In the genomic region with DNA sequence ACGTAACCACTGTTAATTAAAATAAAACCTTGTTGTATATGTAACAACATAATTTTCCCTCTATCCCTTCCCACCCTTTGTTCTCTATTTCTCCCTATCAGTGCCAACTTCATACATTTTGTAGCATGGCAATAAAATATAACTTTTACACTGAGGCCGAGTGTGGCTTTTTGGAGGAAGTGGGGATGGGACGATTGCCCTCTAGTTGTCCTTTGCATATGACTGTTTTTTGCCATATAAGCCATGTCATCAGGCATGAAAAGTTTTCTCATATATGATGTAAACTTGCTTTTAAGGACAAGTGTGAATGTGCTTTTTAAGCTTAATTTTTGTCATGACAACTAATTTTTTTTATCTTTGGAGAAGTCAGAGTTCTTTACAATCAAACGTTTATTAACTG, we compare ENCODE assay signal across 31 cellular contexts. TPM values are rescaled to one million over a fixed set of nuclear protein-coding genes. Genes with fewer than 3 reads are reported as not detected.
"Had no signal": no experiment of that assay in that cellular context is flagged by ENCODE, and none has a peak within 500 bp of the region (broad histone marks: within the 10 kb centered on the region; RNA-seq: fewer than 3 reads in every experiment).

No MANE protein-coding gene starts in this region.

- H3K9me3 ChIP-seq: breast epithelium, heart left ventricle, neutrophil, right lobe of liver, tibial nerve had no signal

- ATAC-seq: activated CD4-positive, alpha-beta T cell treated with anti-CD3 and anti-CD28 coated beads for 36 hours; activated CD8-positive, alpha-beta memory T cell treated with anti-CD3 and anti-CD28 coated beads, Interleukin-2, amount 10 ng/mL, durations not matched to agents 7 days and 5 days; activated CD8-positive, alpha-beta T cell treated with anti-CD3 and anti-CD28 coated beads, Interleukin-2, amount 10 ng/mL, durations not matched to agents 7 days and 5 days; esophagus mucosa; heart left ventricle; left colon; right lobe of liver had no signal

- H3K4me1 ChIP-seq: breast epithelium, right lobe of liver, tibial nerve had no signal

- H3K27ac ChIP-seq: breast epithelium, heart left ventricle, neutrophil, right lobe of liver, tibial nerve had no signal

- H3K4me3 ChIP-seq: breast epithelium, heart left ventricle, right lobe of liver, tibial nerve had no signal

- H3K27me3 ChIP-seq: breast epithelium, heart left ventricle, neutrophil, right lobe of liver, tibial nerve had no signal

- DNase-seq: activated CD4-positive, alpha-beta T cell treated with anti-CD3 and anti-CD28 coated beads for 36 hours; activated CD4-positive, CD25-positive, alpha-beta regulatory T cell; activated CD8-positive, alpha-beta memory T cell treated with anti-CD3 and anti-CD28 coated beads, Interleukin-2, amount 10 ng/mL, durations not matched to agents 7 days and 5 days; activated CD8-positive, alpha-beta T cell treated with anti-CD3 and anti-CD28 coated beads, Interleukin-2, amount 10 ng/mL, durations not matched to agents 7 days and 5 days; activated gamma-delta T cell; activated T-cell treated with anti-CD3 and anti-CD28 coated beads for 4 hours; central memory CD4-positive, alpha-beta T cell; endodermal cell; foreskin fibroblast; heart left ventricle; hypothalamus; immature natural killer cell; kidney; left colon; naive B cell; nephron progenitor cell; right lobe of liver; stimulated activated CD4-positive, alpha-beta T cell treated with anti-CD3 and anti-CD28 coated beads, Interleukin-2, amount 100 ng/mL, for 48 hours; stimulated activated naive CD4-positive, alpha-beta T cell treated with Interleukin-2 at 50 U/mL for 16 hours had no signal

- FAIRE-seq: kidney had no signal

RNA-seq across cellular contexts. Expression of a gene that starts 31.7 kb away (rescaled TPM):
- total RNA-seq: activated CD4-positive, alpha-beta T cell treated with anti-CD3 and anti-CD28 coated beads for 36 hours; activated CD8-positive, alpha-beta memory T cell treated with anti-CD3 and anti-CD28 coated beads, Interleukin-2, amount 10 ng/mL, durations not matched to agents 7 days and 5 days; activated CD8-positive, alpha-beta T cell treated with anti-CD3 and anti-CD28 coated beads, Interleukin-2, amount 10 ng/mL, durations not matched to agents 7 days and 5 days; activated T-helper 1 cell treated with anti-CD3 and anti-CD28 coated beads, Interleukin-12 subunit alpha, Interleukin-12 subunit beta, Interleukin-2, Interleukin-4 antibody, amounts not matched to agents 30 ng/mL and 10 ng/mL and 1 ng/mL, durations not matched to agents 14 hours and 24 hours and 36 hours; breast epithelium; endodermal cell; esophagus mucosa; kidney; left colon; lower leg skin; mesothelial cell of epicardium; osteocyte; posterior vena cava; renal cortical epithelial cell; right lobe of liver; temporal lobe; tibial nerve; ureter had no signal
